ENCODE assay signal across 18 cellular contexts in genomic region chr2:105730170-105730569, GRCh38. TPM values are rescaled to one million over a fixed set of nuclear protein-coding genes. Genes with fewer than 3 reads are reported as not detected.
A peak's percentile ranks its signal among the peaks of the same experiment; 100 is the strongest.
DNase-seq lines count a peak whose midpoint lies in the region; ATAC-seq, FAIRE-seq and TF ChIP-seq lines count a peak whose summit lies in the region.
"Had no signal": no experiment of that assay in that cellular context is flagged by ENCODE, and none has a peak within 500 bp of the region (broad histone marks: within the 10 kb centered on the region; RNA-seq: fewer than 3 reads in every experiment).

No MANE protein-coding gene starts in this region.

- H3K36me3 ChIP-seq in HEK293 (ENCODE audit: control insufficient read depth in 2 of 2, insufficient read depth in 1 of 2, low read length in 2 of 2) (no peaks in the 10 kb centered on the region), mucosa of descending colon (ENCODE audit: low read depth) (no peaks in the 10 kb centered on the region)
- H3K36me3 ChIP-seq: BLaER1 treated with 17β-estradiol and CSF1 and Interleukin-3, amounts not matched to agents 10 nM and 100 nM; HAP-1 had no signal

- ATAC-seq in mucosa of descending colon (peak; percentile 81), HG03378 (IDR thresholded peaks at IDR 0.05; ENCODE audit: unreplicated experiment) (no peak)
- ATAC-seq: CD8-positive, alpha-beta T cell had no signal

- intact Hi-C loops in mucosa of descending colon (cut with DNase I, micrococcal nuclease): no loop called here

- FAIRE-seq in RCC 7860 (lab: Jason Lieb, UNC): no peak
- FAIRE-seq: G401.6, GM12891, GM19239 had no signal

- CTCF ChIA-PET in HEK293 (lab: Yijun Ruan, JAX): interaction anchor here (0.5 kb wide), 1 partner anchor 15 kb away, joined by 3 read pairs; no protein-coding TSS in a partner anchor

- no peak for TF ChIP-seq CTCF in HEK293 (tag by site-specific recombination; IDR thresholded peaks at IDR 0.05)
- no peak for TF ChIP-seq CTCF in VCaP (conservative IDR thresholded peaks at IDR 0.05)
- TF ChIP-seq CTCF in mucosa of descending colon (IDR thresholded peaks at IDR 0.05): no peak

- no peak overlapping the region for H3K4me3 ChIP-seq in HEK293 (ENCODE audit: low read depth, low read length)
- no peak overlapping the region for H3K4me3 ChIP-seq in mucosa of descending colon
- H3K4me3 ChIP-seq: BLaER1 treated with 17β-estradiol and CSF1 and Interleukin-3, amounts not matched to agents 10 nM and 100 nM; GM23248; HAP-1 had no signal

- POLR2A ChIA-PET in HEK293 (lab: Yijun Ruan, JAX): no interaction called here

- H3K4me1 ChIP-seq in HEK293 (ENCODE audit: control insufficient read depth, insufficient read depth, low read length) (no peaks in the 10 kb centered on the region), mucosa of descending colon (ENCODE audit: low read depth) (no peaks in the 10 kb centered on the region)

- H3K9me3 ChIP-seq in HEK293 (ENCODE audit: control insufficient read depth, insufficient read depth, low read depth, low read length): no peaks in the 10 kb centered on the region
- peaks cover 7% of the 10 kb centered on the region for H3K9me3 ChIP-seq in mucosa of descending colon

- no peak overlapping the region for H3K27ac ChIP-seq in HEK293 (ENCODE audit: extremely low read depth, low read depth, low read length)
- peak overlapping the region; percentile 40 for H3K27ac ChIP-seq in VCaP
- H3K27ac ChIP-seq: GM23248, HL-60 had no signal

- DNase-seq in mucosa of descending colon (no peak), midbrain (lab: John Stamatoyannopoulos, UW) (no peak), RCC 7860 (ENCODE audit: low spot score) (no peak)
- DNase-seq: CD8-positive, alpha-beta T cell; DMS 273 treated with DMSO at 0.1 percent for 48 hours; DMS53; DND-41; GM23248; IMR-90 had no signal

TF ChIP-seq in HEK293, 187 proteins besides CTCF, POLR2A, EP300 and RAD21:
- TF ChIP-seq PRDM2 (tag by site-specific recombination; IDR thresholded peaks at IDR 0.05; ENCODE audit: borderline replicate concordance) (no peak), ZNF18 (tag by site-specific recombination; IDR thresholded peaks at IDR 0.05) (no peak), ZNF510 (tag by site-specific recombination; IDR thresholded peaks at IDR 0.05; ENCODE audit: insufficient replicate concordance) (no peak), ZNF544 (tag by site-specific recombination; IDR thresholded peaks at IDR 0.05) (no peak), ZXDB (tag by site-specific recombination; IDR thresholded peaks at IDR 0.05) (no peak), ZNF157 (tag by site-specific recombination; IDR thresholded peaks at IDR 0.05) (no peak), ZSCAN18 (tag by site-specific recombination; IDR thresholded peaks at IDR 0.05) (no peak), ZNF677 (tag by site-specific recombination; IDR thresholded peaks at IDR 0.05) (no peak), ZNF174 (tag by site-specific recombination; IDR thresholded peaks at IDR 0.05) (no peak), TRIM28 (IDR thresholded peaks at IDR 0.05; ENCODE audit: borderline replicate concordance, low read length) (0 out of 2 replicates have a peak, but pooled peaks have one; percentile 54), SETDB1 (IDR thresholded peaks at IDR 0.05; ENCODE audit: insufficient read length, low read length) (peak; percentile 68), ZNF239 (tag by site-specific recombination; IDR thresholded peaks at IDR 0.05) (no peak), ZNF548 (tag by site-specific recombination; IDR thresholded peaks at IDR 0.05) (no peak), ZNF629 (tag by site-specific recombination; IDR thresholded peaks at IDR 0.05) (no peak), GLI4 (tag by site-specific recombination; IDR thresholded peaks at IDR 0.05) (no peak), ZNF404 (tag by site-specific recombination; IDR thresholded peaks at IDR 0.05) (no peak)
TF ChIP-seq in HEK293: peak in this region for 2.

RNA-seq across cellular contexts. Expression of gene NCK2, which starts 14.5 kb away (rescaled TPM):
- 10 to 100 TPM; 52.2 to 66.4 (median 57.6) TPM for total RNA-seq in mucosa of descending colon
